29 cellular contexts compared by ENCODE assay signal in genomic region chr6:156450421-156450820, GRCh38.
"Had no signal": no experiment of that assay in that cellular context is flagged by ENCODE, and none has a peak within 500 bp of the region (broad histone marks: within the 10 kb centered on the region; RNA-seq: fewer than 3 reads in every experiment).

No MANE protein-coding gene starts in this region.

- H3K27me3 Mint-ChIP-seq: activated CD4-positive, alpha-beta memory T cell treated with anti-CD3 and anti-CD28 coated beads, Interleukin-2, amount 10 ng/mL, durations not matched to agents 7 days and 5 days; activated CD4-positive, alpha-beta T cell treated with anti-CD3 and anti-CD28 coated beads, Interleukin-2, amount 10 ng/mL, durations not matched to agents 7 days and 5 days; activated naive CD4-positive, alpha-beta T cell treated with anti-CD3 and anti-CD28 coated beads, Interleukin-2, amount 50 U/mL, for 24 hours; activated naive CD8-positive, alpha-beta T cell treated with anti-CD3 and anti-CD28 coated beads, Interleukin-2, amount 50 U/mL, for 24 hours; brain had no signal

- H3K4me3 Mint-ChIP-seq: activated CD4-positive, alpha-beta memory T cell treated with anti-CD3 and anti-CD28 coated beads, Interleukin-2, amount 10 ng/mL, durations not matched to agents 7 days and 5 days; activated CD4-positive, alpha-beta T cell treated with anti-CD3 and anti-CD28 coated beads, Interleukin-2, amount 10 ng/mL, durations not matched to agents 7 days and 5 days; activated naive CD4-positive, alpha-beta T cell treated with anti-CD3 and anti-CD28 coated beads for 36 hours; activated naive CD4-positive, alpha-beta T cell treated with anti-CD3 and anti-CD28 coated beads, Interleukin-2, amount 50 U/mL, for 24 hours; activated naive CD8-positive, alpha-beta T cell treated with anti-CD3 and anti-CD28 coated beads for 36 hours; activated naive CD8-positive, alpha-beta T cell treated with anti-CD3 and anti-CD28 coated beads, Interleukin-2, amount 50 U/mL, for 24 hours; activated T-cell treated with anti-CD3 and anti-CD28 coated beads, Interleukin-2, amount 50 U/mL, for 4 hours; brain; WTC11 had no signal

- H3K9me3 ChIP-seq: adrenal gland, breast epithelium, colonic mucosa, esophagus muscularis mucosa, gastroesophageal sphincter had no signal

- H3K4me1 Mint-ChIP-seq: activated CD4-positive, alpha-beta memory T cell treated with anti-CD3 and anti-CD28 coated beads, Interleukin-2, amount 10 ng/mL, durations not matched to agents 7 days and 5 days; activated CD4-positive, alpha-beta T cell treated with anti-CD3 and anti-CD28 coated beads, Interleukin-2, amount 10 ng/mL, durations not matched to agents 7 days and 5 days; activated naive CD4-positive, alpha-beta T cell treated with anti-CD3 and anti-CD28 coated beads, Interleukin-2, amount 50 U/mL, for 24 hours; activated naive CD8-positive, alpha-beta T cell treated with anti-CD3 and anti-CD28 coated beads, Interleukin-2, amount 50 U/mL, for 24 hours had no signal

- ATAC-seq: activated naive CD8-positive, alpha-beta T cell treated with anti-CD3 and anti-CD28 coated beads, Interleukin-2, amount 50 U/mL, for 24 hours; activated T-cell treated with anti-CD3 and anti-CD28 coated beads, Interleukin-2, amount 50 U/mL, for 4 hours; gastroesophageal sphincter; WTC11 had no signal

- H3K36me3 Mint-ChIP-seq: brain, WTC11 had no signal

- H3K27ac ChIP-seq: adrenal gland, breast epithelium, cardiac muscle cell, colonic mucosa, epithelial cell of prostate, esophagus muscularis mucosa, gastroesophageal sphincter had no signal

- H3K27ac Mint-ChIP-seq: activated CD4-positive, alpha-beta memory T cell treated with anti-CD3 and anti-CD28 coated beads, Interleukin-2, amount 10 ng/mL, durations not matched to agents 7 days and 5 days; activated CD4-positive, alpha-beta T cell treated with anti-CD3 and anti-CD28 coated beads, Interleukin-2, amount 10 ng/mL, durations not matched to agents 7 days and 5 days; activated naive CD4-positive, alpha-beta T cell treated with anti-CD3 and anti-CD28 coated beads for 36 hours; activated naive CD4-positive, alpha-beta T cell treated with anti-CD3 and anti-CD28 coated beads, Interleukin-2, amount 50 U/mL, for 24 hours; activated naive CD8-positive, alpha-beta T cell treated with anti-CD3 and anti-CD28 coated beads for 36 hours; activated naive CD8-positive, alpha-beta T cell treated with anti-CD3 and anti-CD28 coated beads, Interleukin-2, amount 50 U/mL, for 24 hours; activated T-helper 2 cell treated with anti-CD3 and anti-CD28 coated beads, Interferon-gamma antibody, Interleukin-2, Interleukin-4, amounts not matched to agents 10 μg/mL and 5 μg/mL and 100 μg/mL, durations not matched to agents 14 hours and 24 hours and 36 hours; brain; WTC11 had no signal

- H3K9me3 Mint-ChIP-seq: activated CD4-positive, alpha-beta memory T cell treated with anti-CD3 and anti-CD28 coated beads, Interleukin-2, amount 10 ng/mL, durations not matched to agents 7 days and 5 days; activated naive CD4-positive, alpha-beta T cell treated with anti-CD3 and anti-CD28 coated beads for 36 hours; activated naive CD4-positive, alpha-beta T cell treated with anti-CD3 and anti-CD28 coated beads, Interleukin-2, amount 50 U/mL, for 24 hours; activated naive CD8-positive, alpha-beta T cell treated with anti-CD3 and anti-CD28 coated beads for 36 hours; activated T-cell treated with anti-CD3 and anti-CD28 coated beads, Interleukin-2, amount 50 U/mL, for 4 hours; activated T-helper 2 cell treated with anti-CD3 and anti-CD28 coated beads, Interferon-gamma antibody, Interleukin-2, Interleukin-4, amounts not matched to agents 10 μg/mL and 5 μg/mL and 100 μg/mL, durations not matched to agents 14 hours and 24 hours and 36 hours had no signal

- H3K4me1 ChIP-seq: adrenal gland, breast epithelium, colonic mucosa, gastroesophageal sphincter had no signal

- H3K27me3 ChIP-seq: adrenal gland, breast epithelium, cardiac muscle cell, colonic mucosa, esophagus muscularis mucosa, gastroesophageal sphincter had no signal

- H3K36me3 ChIP-seq: adrenal gland, breast epithelium, cardiac muscle cell, colonic mucosa, esophagus muscularis mucosa, gastroesophageal sphincter had no signal

- H3K4me3 ChIP-seq: adrenal gland, breast epithelium, cardiac muscle cell, colonic mucosa, esophagus muscularis mucosa, gastroesophageal sphincter had no signal

- DNase-seq: activated CD4-positive, alpha-beta memory T cell treated with anti-CD3 and anti-CD28 coated beads, Interleukin-2, amount 10 ng/mL, durations not matched to agents 7 days and 5 days; activated CD4-positive, alpha-beta T cell treated with anti-CD3 and anti-CD28 coated beads for 1 hour; activated CD4-positive, alpha-beta T cell treated with anti-CD3 and anti-CD28 coated beads for 4 hours; activated CD4-positive, alpha-beta T cell treated with anti-CD3 and anti-CD28 coated beads, Interleukin-2, amount 10 ng/mL, durations not matched to agents 7 days and 5 days; activated CD4-positive, alpha-beta T cell treated with anti-CD3 and anti-CD28 coated beads, Interleukin-2, amount 50 U/mL, for 4 hours; activated effector memory CD4-positive, alpha-beta T cell treated with anti-CD3 and anti-CD28 coated beads, Interleukin-2, amount 50 U/mL, for 16 hours; activated naive CD4-positive, alpha-beta T cell treated with anti-CD3 and anti-CD28 coated beads for 36 hours; activated naive CD8-positive, alpha-beta T cell treated with anti-CD3 and anti-CD28 coated beads for 36 hours; activated naive CD8-positive, alpha-beta T cell treated with anti-CD3 and anti-CD28 coated beads, Interleukin-2, amount 50 U/mL, for 24 hours; activated T-cell treated with anti-CD3 and anti-CD28 coated beads, Interleukin-2, amount 50 U/mL, for 4 hours; adrenal gland; amygdala; aorta; central memory CD4-positive, alpha-beta T cell; cerebellar nuclear complex; colonic mucosa; effector CD8-positive, alpha-beta T cell; foreskin melanocyte; T-helper 1 cell; T-helper 2 cell had no signal
